In genomic region chr14:63760014-63760413, GRCh38 we compare ENCODE assay signal across 11 cellular contexts. TPM values are rescaled to one million over a fixed set of nuclear protein-coding genes. Genes with fewer than 3 reads are reported as not detected.
DNase-seq lines count a peak whose midpoint lies in the region; ATAC-seq, FAIRE-seq and TF ChIP-seq lines count a peak whose summit lies in the region.
"Had no signal": no experiment of that assay in that cellular context is flagged by ENCODE, and none has a peak within 500 bp of the region (broad histone marks: within the 10 kb centered on the region; RNA-seq: fewer than 3 reads in every experiment).

No MANE protein-coding gene starts in this region.

- H3K27ac ChIP-seq in Peyer's patch, result peak overlapping the region; percentile 7 to 70 (median 38)

- no peak for TF ChIP-seq CTCF in Peyer's patch (IDR thresholded peaks at IDR 0.05)

- no peaks in the 10 kb centered on the region for H3K9me3 ChIP-seq in Peyer's patch

- no peak for TF ChIP-seq POLR2A in H54 (IDR thresholded peaks at IDR 0.05; ENCODE audit: low read depth, low read length)
- TF ChIP-seq POLR2A in Peyer's patch (IDR thresholded peaks at IDR 0.05), result no peak
- no peak for TF ChIP-seq POLR2A in GM12892 (IDR thresholded peaks at IDR 0.05; ENCODE audit: low read depth, low read length)

- no peak overlapping the region for H3K4me3 ChIP-seq in Peyer's patch

- peak; percentile 39 for ATAC-seq in GM18520 (IDR thresholded peaks at IDR 0.05; ENCODE audit: unreplicated experiment)
- peak; percentile 66 for ATAC-seq in sciatic nerve
- no peak for ATAC-seq in HG03439 (IDR thresholded peaks at IDR 0.05; ENCODE audit: unreplicated experiment)

- no peaks in the 10 kb centered on the region for H3K27me3 ChIP-seq in Peyer's patch

- H3K4me1 ChIP-seq in Peyer's patch, result peaks cover 0 to 10% (median 0%) of the 10 kb centered on the region in 4 donors

- DNase-seq in H54 (ENCODE audit: insufficient read length, low spot score), result no peak
- DNase-seq in Peyer's patch, result no peak
- DNase-seq in sciatic nerve (ENCODE audit: low spot score), result no peak
- DNase-seq in GM12892 (ENCODE audit: insufficient read length), result no peak
- no peak for DNase-seq in HK-2 (ENCODE audit: unreplicated experiment)
- DNase-seq in stimulated activated CD4-positive, alpha-beta T cell treated with anti-CD3 and anti-CD28 coated beads, Interleukin-4, amount 100 ng/mL, for 24 hours, result no peak
- DNase-seq: left ventricle myocardium superior, PC-3 had no signal

- intact Hi-C loops in sciatic nerve (cut with DNase I), result no loop called here

- no peaks in the 10 kb centered on the region for H3K36me3 ChIP-seq in Peyer's patch

- FAIRE-seq in H54 (lab: Jason Lieb, UNC) (peak; percentile 23), GM12892 (lab: Jason Lieb, UNC) (no peak)
- FAIRE-seq: G401.6 had no signal

RNA-seq across cellular contexts. Expression of gene SGPP1, which starts 32.1 kb away (rescaled TPM):
- total RNA-seq in Peyer's patch (10 to 100 TPM; 10.9 to 21.5 (median 16.4) TPM), sciatic nerve (20.7 TPM)
- 16.6 TPM for polyA plus RNA-seq in GM12892 (2012; ENCODE audit: missing spikeins)
